Comparison of ENCODE assay signal across 20 cellular contexts in the genomic region with DNA sequence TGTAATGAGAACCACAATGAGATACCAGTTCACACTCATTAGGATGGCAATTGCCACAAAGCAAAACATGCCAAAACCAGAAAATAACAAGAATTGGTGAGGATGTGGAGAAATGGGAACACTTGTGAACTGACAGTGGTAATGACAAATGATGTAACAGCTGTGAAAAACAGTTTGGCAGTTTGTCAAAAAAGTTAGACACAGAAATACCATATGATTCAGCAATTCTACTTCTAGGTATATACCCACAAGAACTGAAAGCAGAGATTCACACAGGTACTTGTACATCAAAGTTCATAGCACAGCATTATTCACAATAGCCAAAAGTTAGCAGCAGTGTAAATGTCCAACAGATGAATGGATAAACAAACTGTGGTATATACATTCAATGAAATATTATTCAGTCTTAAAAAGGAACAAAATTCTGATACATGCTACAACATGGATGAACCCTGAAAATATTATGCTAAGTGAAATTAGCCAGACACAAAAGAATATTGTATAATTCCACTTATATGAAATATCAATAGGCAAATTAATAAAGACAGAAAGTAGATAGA.
DNase-seq lines count a peak whose midpoint lies in the region; ATAC-seq and TF ChIP-seq lines count a peak whose summit lies in the region.
"Had no signal": no experiment of that assay in that cellular context is flagged by ENCODE, and none has a peak within 500 bp of the region (broad histone marks: within the 10 kb centered on the region; RNA-seq: fewer than 3 reads in every experiment).

No MANE protein-coding gene starts in this region.

- no peak for ATAC-seq in sciatic nerve
- ATAC-seq: gastroesophageal sphincter, left lobe of liver, mucosa of descending colon, right cardiac atrium had no signal

- TF ChIP-seq CTCF in ovary (IDR thresholded peaks at IDR 0.05): no peak

- no peaks in the 10 kb centered on the region for H3K27me3 ChIP-seq in ovary
- H3K27me3 ChIP-seq: gastroesophageal sphincter, neutrophil had no signal

- no peaks in the 10 kb centered on the region for H3K4me1 ChIP-seq in ovary (ENCODE audit: insufficient read depth)
- H3K4me1 ChIP-seq: gastroesophageal sphincter had no signal

- TF ChIP-seq EP300 in ovary (IDR thresholded peaks at IDR 0.05): no peak

- H3K9me3 ChIP-seq in ovary: no peaks in the 10 kb centered on the region

- intact Hi-C loops in ovary (cut with DNase I): no loop called here
- intact Hi-C loops in sciatic nerve (cut with DNase I): no loop called here

- H3K27ac ChIP-seq in epithelial cell of prostate (peak overlapping the region; percentile 63), ovary (no peak overlapping the region)
- H3K27ac ChIP-seq: 22Rv1, gastroesophageal sphincter, neutrophil had no signal

- no peak for TF ChIP-seq POLR2A in ovary (IDR thresholded peaks at IDR 0.05)

- H3K36me3 ChIP-seq in ovary: no peaks in the 10 kb centered on the region
- H3K36me3 ChIP-seq: neutrophil had no signal

- DNase-seq in DMS 273 (lab: John Stamatoyannopoulos, UW; ENCODE audit: unreplicated experiment) (peak; percentile 8), DMS 273 treated with DMSO at 0.1 percent for 48 hours (lab: John Stamatoyannopoulos, UW) (no peak), RPMI7951 (ENCODE audit: low read depth) (peak; percentile 21), epithelial cell of prostate (ENCODE audit: low read depth, low spot score) (peak; percentile 6), non-pigmented ciliary epithelial cell (ENCODE audit: low read depth) (peak; percentile 3), NCI-H1105 treated with DMSO at 0.1 percent for 48 hours (lab: John Stamatoyannopoulos, UW) (no peak), ovary (no peak), sciatic nerve (ENCODE audit: low spot score) (no peak)
- DNase-seq: activated CD4-positive, alpha-beta T cell treated with anti-CD3 and anti-CD28 coated beads, Interleukin-2, amount 50 U/mL, for 48 hours; activated T-cell treated with anti-CD3 and anti-CD28 coated beads, Interleukin-2, amount 50 U/mL, for 1 hour; H9; mucosa of descending colon; NCI-H2029; NCI-H526; right cardiac atrium; trophoblast cell had no signal

- H3K4me3 ChIP-seq in ovary: no peak overlapping the region
- H3K4me3 ChIP-seq: gastroesophageal sphincter, mucosa of descending colon had no signal

Comparison
In these comparisons a context has a peak if more than half of its experiments do, and no peak if none do; other contexts are left out.
1. DNase-seq: peak in DMS 273 (single experiment), RPMI7951 (single experiment), epithelial cell of prostate (single experiment) and non-pigmented ciliary epithelial cell (single experiment); none in DMS 273 treated with DMSO at 0.1 percent for 48 hours (single experiment), NCI-H1105 treated with DMSO at 0.1 percent for 48 hours (single experiment), ovary (0 of 5) and sciatic nerve (single experiment).